23 cellular contexts compared by ENCODE assay signal in the genomic region with DNA sequence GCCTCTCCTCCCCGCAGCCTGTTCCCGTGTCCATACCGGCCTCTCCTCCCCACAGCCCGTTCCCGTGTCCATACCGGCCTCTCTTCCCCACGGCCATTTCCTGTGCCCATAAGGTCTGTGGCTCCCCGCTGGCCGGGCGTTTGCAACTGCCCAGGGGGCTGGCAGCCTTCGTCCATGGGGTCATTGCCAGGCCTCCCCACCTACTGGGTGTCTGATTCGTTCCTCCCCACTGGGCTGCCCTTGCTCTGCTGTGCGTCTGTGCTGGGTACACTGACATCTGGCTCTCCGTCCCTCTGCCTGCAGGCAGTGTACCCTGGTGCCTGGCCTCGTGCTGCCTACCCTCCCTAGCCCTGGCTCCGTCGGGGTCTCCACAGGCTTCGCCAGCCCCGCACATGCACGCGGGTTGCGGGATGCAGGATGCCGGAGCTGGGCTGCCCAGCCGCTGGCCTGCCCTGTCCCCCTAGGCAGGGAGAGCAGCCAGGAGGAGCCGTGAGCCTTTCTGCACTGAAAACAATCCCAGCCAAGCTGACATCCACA.
"Had no signal": no experiment of that assay in that cellular context is flagged by ENCODE, and none has a peak within 500 bp of the region (broad histone marks: within the 10 kb centered on the region; RNA-seq: fewer than 3 reads in every experiment).

No MANE protein-coding gene starts in this region.

- H3K27ac Mint-ChIP-seq: activated T-helper 1 cell treated with anti-CD3 and anti-CD28 coated beads, Interleukin-12 subunit alpha, Interleukin-12 subunit beta, Interleukin-2, Interleukin-4 antibody, amounts not matched to agents 30 ng/mL and 10 ng/mL and 1 ng/mL, durations not matched to agents 14 hours and 24 hours and 36 hours; endodermal cell; stimulated activated naive CD8-positive, alpha-beta T cell treated with anti-CD3 and anti-CD28 coated beads, Interleukin-15, Interleukin-2, amounts not matched to agents 100 ng/mL and 50 ng/mL, for 24 hours had no signal

- H3K4me1 ChIP-seq: prostate gland, uterus had no signal

- H3K27ac ChIP-seq: esophagus squamous epithelium, gastrocnemius medialis, left lung, neutrophil, ovary, prostate gland, suprapubic skin, transverse colon, uterus had no signal

- DNase-seq: activated CD4-positive, alpha-beta T cell treated with anti-CD3 and anti-CD28 coated beads for 4 hours; activated CD4-positive, alpha-beta T cell treated with anti-CD3 and anti-CD28 coated beads, Interleukin-2, amount 50 U/mL, for 48 hours; activated CD4-positive, CD25-positive, alpha-beta regulatory T cell; activated gamma-delta T cell treated with Interleukin-2 at 50 U/mL for 16 hours; cortex of kidney; endodermal cell; esophagus squamous epithelium; gastrocnemius medialis; hippocampal formation; kidney glomerular epithelial cell; left lung; naive thymus-derived CD8-positive, alpha-beta T cell; ovary; stimulated activated CD4-positive, alpha-beta T cell treated with anti-CD3 and anti-CD28 coated beads, Interleukin-4, amount 100 ng/mL, for 1 hour; T-helper 9 cell; transverse colon; uterus had no signal

- H3K4me3 ChIP-seq: esophagus squamous epithelium, gastrocnemius medialis, left lung, lung, ovary, prostate gland, suprapubic skin, transverse colon, uterus had no signal

- H3K36me3 ChIP-seq: ovary, prostate gland, transverse colon, uterus had no signal

- H3K9me3 Mint-ChIP-seq: activated T-helper 1 cell treated with anti-CD3 and anti-CD28 coated beads, Interleukin-12 subunit alpha, Interleukin-12 subunit beta, Interleukin-2, Interleukin-4 antibody, amounts not matched to agents 30 ng/mL and 10 ng/mL and 1 ng/mL, durations not matched to agents 14 hours and 24 hours and 36 hours; endodermal cell; naive thymus-derived CD8-positive, alpha-beta T cell; stimulated activated naive CD8-positive, alpha-beta T cell treated with anti-CD3 and anti-CD28 coated beads, Interleukin-15, Interleukin-2, amounts not matched to agents 100 ng/mL and 50 ng/mL, for 24 hours had no signal

- ATAC-seq: gastrocnemius medialis; left lung; naive thymus-derived CD8-positive, alpha-beta T cell had no signal

- H3K9me3 ChIP-seq: esophagus squamous epithelium, gastrocnemius medialis, left lung, neutrophil, ovary, prostate gland, suprapubic skin, transverse colon, uterus had no signal

- H3K27me3 Mint-ChIP-seq: naive thymus-derived CD8-positive, alpha-beta T cell; stimulated activated naive CD8-positive, alpha-beta T cell treated with anti-CD3 and anti-CD28 coated beads, Interleukin-15, Interleukin-2, amounts not matched to agents 100 ng/mL and 50 ng/mL, for 24 hours had no signal

- H3K4me3 Mint-ChIP-seq: activated T-helper 1 cell treated with anti-CD3 and anti-CD28 coated beads, Interleukin-12 subunit alpha, Interleukin-12 subunit beta, Interleukin-2, Interleukin-4 antibody, amounts not matched to agents 30 ng/mL and 10 ng/mL and 1 ng/mL, durations not matched to agents 14 hours and 24 hours and 36 hours; endodermal cell; naive thymus-derived CD8-positive, alpha-beta T cell; stimulated activated naive CD8-positive, alpha-beta T cell treated with anti-CD3 and anti-CD28 coated beads, Interleukin-15, Interleukin-2, amounts not matched to agents 100 ng/mL and 50 ng/mL, for 24 hours had no signal
